6 cellular contexts compared by ENCODE assay signal in genomic region chr12:54665022-54665635, GRCh38.
ATAC-seq and TF ChIP-seq lines count a peak whose summit lies in the region.
"Not testable (repeated sequence)": the region's sequence is repeated elsewhere in the genome, so short reads cannot be mapped to it uniquely, and the experiment has no call there.

No MANE protein-coding gene starts in this region.

- not testable (repeated sequence) for H3K36me3 ChIP-seq in Loucy (ENCODE audit: insufficient read depth, low read length)

- H3K9me3 ChIP-seq in Loucy (ENCODE audit: insufficient read depth, low read depth, low read length): not testable (repeated sequence)

- H2AFZ ChIP-seq in Loucy (ENCODE audit: low read length): peak overlapping the region; percentile 8; the same call in 1 of the 2 replicates

- H3K4me2 ChIP-seq in Loucy (ENCODE audit: low read depth, low read length, poor library complexity, severe bottlenecking): peak overlapping the region; percentile 55

- not testable (repeated sequence) for H3K27me3 ChIP-seq in Loucy (ENCODE audit: insufficient read depth, low read length, poor library complexity, severe bottlenecking)

- H3F3A ChIP-seq in Loucy (ENCODE audit: low read depth): not testable (repeated sequence)

- H3K79me2 ChIP-seq in Loucy (ENCODE audit: insufficient read depth, low read length): not testable (repeated sequence)

- ATAC-seq in GM18498 (IDR thresholded peaks at IDR 0.05; ENCODE audit: unreplicated experiment): peak; percentile 51
- peak; percentile 60 for ATAC-seq in GM18909 (IDR thresholded peaks at IDR 0.05; ENCODE audit: poor library complexity, unreplicated experiment)
- peak; percentile 40 for ATAC-seq in HG02678 (IDR thresholded peaks at IDR 0.05; ENCODE audit: unreplicated experiment)
- peak; percentile 59 for ATAC-seq in HG03060 (IDR thresholded peaks at IDR 0.05; ENCODE audit: low read depth, unreplicated experiment)
- ATAC-seq in HG03432 (IDR thresholded peaks at IDR 0.05; ENCODE audit: unreplicated experiment): peak; percentile 66

- TF ChIP-seq CTCF in Loucy (conservative IDR thresholded peaks at IDR 0.05; ENCODE audit: low read length): not testable (repeated sequence)

- peak overlapping the region; percentile 24 for H3K9ac ChIP-seq in Loucy (ENCODE audit: low read depth, low read length, poor library complexity, severe bottlenecking)

- H4K20me1 ChIP-seq in Loucy (ENCODE audit: insufficient read depth, low read length, poor library complexity, severe bottlenecking): not testable (repeated sequence)

- H3K4me1 ChIP-seq in Loucy (ENCODE audit: insufficient read depth, low read length, poor library complexity, severe bottlenecking): peaks cover 32% of the 10 kb centered on the region

- H3K4me3 ChIP-seq in Loucy (ENCODE audit: low read length, poor library complexity, severe bottlenecking): peak overlapping the region; percentile 2

- H3K9me2 ChIP-seq in Loucy (replicated peaks; ENCODE audit: low read depth, low read length): not testable (repeated sequence)

Comparison
In these comparisons a context has a peak if more than half of its experiments do, and no peak if none do; other contexts are left out.
1. Peak in every context shown above with its lines: ATAC-seq and H3K4me3 ChIP-seq.